Comparison of ENCODE assay signal across 1 cellular context in the genomic region with DNA sequence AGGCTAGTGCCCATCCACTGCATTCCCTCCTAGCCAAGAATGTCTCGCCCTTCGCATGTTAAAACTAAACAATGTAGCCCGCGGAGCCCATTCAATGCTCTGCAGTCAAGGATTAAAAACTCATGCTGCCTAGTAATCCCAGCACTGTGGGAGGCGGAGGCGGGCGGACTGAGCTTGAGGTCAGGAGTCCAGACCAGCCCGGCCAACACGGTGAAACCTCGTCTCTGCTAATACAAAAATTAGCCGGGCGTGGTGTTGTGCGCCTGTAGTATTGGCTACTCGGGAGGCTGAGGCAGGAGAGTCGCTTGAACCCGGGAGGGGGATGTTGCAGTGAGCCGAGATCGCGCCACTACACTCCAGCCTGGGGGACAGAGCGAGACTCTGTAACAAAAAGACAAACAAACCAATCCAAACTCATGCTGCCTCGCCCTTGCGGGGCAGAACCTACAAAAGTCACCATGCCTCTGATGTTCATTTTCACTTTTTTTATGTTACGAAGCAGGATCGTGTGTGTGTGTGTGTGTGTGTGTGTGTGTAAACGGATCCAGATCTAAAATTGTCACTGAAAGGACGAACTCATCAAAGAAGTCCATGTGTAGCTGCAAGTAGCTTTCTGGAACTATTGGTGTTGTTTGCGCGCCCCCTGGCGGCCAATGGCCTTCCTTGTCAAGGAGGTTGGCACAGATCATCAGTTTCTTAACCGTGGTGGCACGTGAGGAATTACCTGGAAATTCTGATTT.
TF ChIP-seq lines count a peak whose summit lies in the region.

No MANE protein-coding gene starts in this region.

TF ChIP-seq in WTC11, 78 proteins besides CTCF, POLR2A, EP300 and RAD21 (continued from another document):
- TF ChIP-seq, protein P1, sequence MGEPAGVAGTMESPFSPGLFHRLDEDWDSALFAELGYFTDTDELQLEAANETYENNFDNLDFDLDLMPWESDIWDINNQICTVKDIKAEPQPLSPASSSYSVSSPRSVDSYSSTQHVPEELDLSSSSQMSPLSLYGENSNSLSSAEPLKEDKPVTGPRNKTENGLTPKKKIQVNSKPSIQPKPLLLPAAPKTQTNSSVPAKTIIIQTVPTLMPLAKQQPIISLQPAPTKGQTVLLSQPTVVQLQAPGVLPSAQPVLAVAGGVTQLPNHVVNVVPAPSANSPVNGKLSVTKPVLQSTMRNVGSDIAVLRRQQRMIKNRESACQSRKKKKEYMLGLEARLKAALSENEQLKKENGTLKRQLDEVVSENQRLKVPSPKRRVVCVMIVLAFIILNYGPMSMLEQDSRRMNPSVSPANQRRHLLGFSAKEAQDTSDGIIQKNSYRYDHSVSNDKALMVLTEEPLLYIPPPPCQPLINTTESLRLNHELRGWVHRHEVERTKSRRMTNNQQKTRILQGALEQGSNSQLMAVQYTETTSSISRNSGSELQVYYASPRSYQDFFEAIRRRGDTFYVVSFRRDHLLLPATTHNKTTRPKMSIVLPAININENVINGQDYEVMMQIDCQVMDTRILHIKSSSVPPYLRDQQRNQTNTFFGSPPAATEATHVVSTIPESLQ (CRISPR knock-in tag; IDR thresholded peaks at IDR 0.05), result no peak
